8 cellular contexts compared by ENCODE assay signal in the genomic region with DNA sequence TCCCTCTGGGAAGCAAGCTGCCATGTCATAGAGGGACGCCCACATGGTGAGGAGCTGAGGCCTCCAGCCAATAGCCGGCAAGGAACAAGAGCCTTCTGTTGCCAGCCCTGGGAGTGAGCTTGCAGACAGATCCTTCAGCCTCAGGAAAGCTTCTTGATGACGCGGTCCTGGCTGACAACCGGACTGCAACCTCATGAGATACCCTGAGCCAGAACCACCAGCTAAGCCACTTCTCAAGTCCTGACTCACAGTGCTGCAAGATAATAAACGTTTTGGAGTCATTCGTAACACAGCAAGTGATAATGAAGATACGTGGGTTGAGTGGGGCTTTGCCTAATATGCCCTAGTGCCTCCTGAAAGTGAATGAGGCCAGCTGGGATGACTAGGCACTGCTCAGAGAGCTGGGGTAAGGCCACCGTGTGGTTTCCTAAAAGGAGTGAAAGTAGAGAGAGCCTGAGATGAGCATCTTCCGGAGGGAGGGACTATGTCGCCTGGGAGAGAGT. TPM values are rescaled to one million over a fixed set of nuclear protein-coding genes. Genes with fewer than 3 reads are reported as not detected.
DNase-seq lines count a peak whose midpoint lies in the region; ATAC-seq, FAIRE-seq and TF ChIP-seq lines count a peak whose summit lies in the region.

No MANE protein-coding gene starts in this region.

- DNase-seq in NCI-H82 (lab: John Stamatoyannopoulos, UW) (peak; percentile 52), NCI-H82 treated with DMSO at 0.1 percent for 48 hours (lab: John Stamatoyannopoulos, UW; ENCODE audit: unreplicated experiment) (no peak), HFF-Myc (ENCODE audit: extremely low read depth, low read depth) (peak; percentile 76), NCI-H446 (lab: John Stamatoyannopoulos, UW) (peak; percentile 44 to 84), bronchial epithelial cell (ENCODE audit: low read depth) (peak; percentile 81), left colon (peak; percentile 34 to 69)
- DNase-seq in stimulated activated naive CD8-positive, alpha-beta T cell treated with anti-CD3 and anti-CD28 coated beads, Interleukin-15, Interleukin-2, amounts not matched to agents 100 U/mL and 50 U/mL, for 24 hours = peak; percentile 37

- ATAC-seq in left colon (peak; percentile 16), HG02970 (IDR thresholded peaks at IDR 0.05; ENCODE audit: low FRiP score, unreplicated experiment) (no peak)
- ATAC-seq in stimulated activated naive CD8-positive, alpha-beta T cell treated with anti-CD3 and anti-CD28 coated beads, Interleukin-15, Interleukin-2, amounts not matched to agents 100 U/mL and 50 U/mL, for 24 hours = peak; percentile 94

- no peak overlapping the region for H3K4me3 ChIP-seq in HFF-Myc (replicated peaks; ENCODE audit: low read depth, low read length)
- H3K4me3 ChIP-seq in bronchial epithelial cell (ENCODE audit: low read depth, low read length) = no peak overlapping the region

- no peaks in the 10 kb centered on the region for H3K27me3 ChIP-seq in bronchial epithelial cell (ENCODE audit: control insufficient read depth, insufficient read depth, low read length)

- FAIRE-seq in bronchial epithelial cell (lab: Jason Lieb, UNC) = peak; percentile 62

- intact Hi-C loops in left colon (cut with DNase I, micrococcal nuclease) = no loop called here

- no peaks in the 10 kb centered on the region for H3K36me3 ChIP-seq in bronchial epithelial cell (ENCODE audit: control insufficient read depth, insufficient read depth, low read length)

- TF ChIP-seq CTCF in HFF-Myc (IDR thresholded peaks at IDR 0.05; ENCODE audit: low read depth, low read length, missing control alignments) = no peak
- no peak for TF ChIP-seq CTCF in bronchial epithelial cell (IDR thresholded peaks at IDR 0.05; ENCODE audit: insufficient read depth, low read length, severe bottlenecking)

RNA-seq across cellular contexts. Expression of a gene that starts 53.8 kb away (rescaled TPM):
- total RNA-seq in bronchial epithelial cell = 0.77 and 1.1 TPM in 2 replicates
- 10 to 100 TPM in 1 of 2 donors, 1 to 10 TPM in 1; 6.0 to 13.4 TPM for total RNA-seq in left colon
